Comparison of ENCODE assay signal across 8 cellular contexts in genomic region chr15:78750974-78751601, GRCh38.
DNase-seq lines count a peak whose midpoint lies in the region; ATAC-seq and TF ChIP-seq lines count a peak whose summit lies in the region.
"Not testable (repeated sequence)": the region's sequence is repeated elsewhere in the genome, so short reads cannot be mapped to it uniquely, and the experiment has no call there.

No MANE protein-coding gene starts in this region.

- H3K27me3 Mint-ChIP-seq in activated CD4-positive, alpha-beta T cell treated with anti-CD3 and anti-CD28 coated beads for 36 hours; central memory CD8-positive, alpha-beta T cell: not testable (repeated sequence)

- H3K4me3 ChIP-seq in BJ (ENCODE audit: low read depth, low read length), result not testable (repeated sequence)

- DNase-seq in BJ (ENCODE audit: low read depth) (peak; percentile 15), NCI-H460 (ENCODE audit: extremely low read depth, low read depth) (peak; percentile 84), kidney tubule cell (ENCODE audit: low spot score) (peak; percentile 89)
- DNase-seq in activated CD4-positive, alpha-beta T cell treated with anti-CD3 and anti-CD28 coated beads for 36 hours, result peak; percentile 97
- peak; percentile 87 to 89 for DNase-seq in central memory CD8-positive, alpha-beta T cell (ENCODE audit: low spot score in 2 of 2)
- peak; percentile 84 to 93 for DNase-seq in stimulated activated CD4-positive, alpha-beta T cell treated with anti-CD3 and anti-CD28 coated beads, Interleukin-1b, Interleukin-23, amount 100 ng/mL, for 4 hours (ENCODE audit: low read depth in 2 of 2)

- intact Hi-C loops in activated CD4-positive, alpha-beta T cell treated with anti-CD3 and anti-CD28 coated beads for 36 hours (cut with DNase I, micrococcal nuclease), result loop anchor here (1.0 to 5.0 kb wide), 5 partner anchors 36 to 211 kb away; partner anchors contain the start of gene PSMA4 (in 1 of the 2)

- CTCF ChIA-PET in BJ (lab: Yijun Ruan, JAX), result interaction anchor here (0.7 to 1.7 kb wide), 13 partner anchors 10 to 443 kb away, joined by 3 to 9 read pairs (median 4); partner anchors contain the start of gene CHRNA3
- CTCF ChIA-PET in activated CD4-positive, alpha-beta T cell treated with anti-CD3 and anti-CD28 coated beads for 36 hours (lab: Charles Lee), result interaction anchor here (0.6 to 1.6 kb wide), 10 partner anchors 11 to 453 kb away, joined by 3 to 6 read pairs (median 4); no protein-coding TSS in a partner anchor

- peak overlapping the region; percentile 33 for H3K4me3 Mint-ChIP-seq in activated CD4-positive, alpha-beta T cell treated with anti-CD3 and anti-CD28 coated beads for 36 hours
- peak overlapping the region; percentile 55 for H3K4me3 Mint-ChIP-seq in central memory CD8-positive, alpha-beta T cell

- H3K27me3 ChIP-seq in BJ (ENCODE audit: control insufficient read depth, insufficient read depth, low read length), result not testable (repeated sequence)

- ATAC-seq in GM19395 (IDR thresholded peaks at IDR 0.05; ENCODE audit: unreplicated experiment), result peak; percentile 78
- ATAC-seq in HG03442 (IDR thresholded peaks at IDR 0.05; ENCODE audit: unreplicated experiment), result peak; percentile 80
- ATAC-seq in activated CD4-positive, alpha-beta T cell treated with anti-CD3 and anti-CD28 coated beads for 36 hours, result peak; percentile 100
- peak; percentile 94 for ATAC-seq in central memory CD8-positive, alpha-beta T cell (replicated peaks; ENCODE audit: extremely low read depth, poor library complexity, severe bottlenecking)

- not testable (repeated sequence) for H3K4me1 Mint-ChIP-seq in activated CD4-positive, alpha-beta T cell treated with anti-CD3 and anti-CD28 coated beads for 36 hours; central memory CD8-positive, alpha-beta T cell

- H3K9me3 Mint-ChIP-seq in activated CD4-positive, alpha-beta T cell treated with anti-CD3 and anti-CD28 coated beads for 36 hours (ENCODE audit: low read depth); central memory CD8-positive, alpha-beta T cell: not testable (repeated sequence)

- TF ChIP-seq CTCF in BJ (IDR thresholded peaks at IDR 0.05; ENCODE audit: insufficient read depth, low read depth, low read length), result peak; percentile 82

- not testable (repeated sequence) for H3K27ac Mint-ChIP-seq in activated CD4-positive, alpha-beta T cell treated with anti-CD3 and anti-CD28 coated beads for 36 hours; central memory CD8-positive, alpha-beta T cell (ENCODE audit: low read depth)

- H3K36me3 ChIP-seq in BJ (ENCODE audit: control insufficient read depth, insufficient read depth, low read length), result not testable (repeated sequence)

- POLR2A ChIA-PET in BJ (lab: Charles Lee); activated CD4-positive, alpha-beta T cell treated with anti-CD3 and anti-CD28 coated beads for 36 hours (lab: Charles Lee): not testable (repeated sequence)

- not testable (repeated sequence) for H3K36me3 Mint-ChIP-seq in activated CD4-positive, alpha-beta T cell treated with anti-CD3 and anti-CD28 coated beads for 36 hours (ENCODE audit: low read depth); central memory CD8-positive, alpha-beta T cell (ENCODE audit: insufficient read depth)

Comparison
In these comparisons a context has a peak if more than half of its experiments do, and no peak if none do; other contexts are left out.
1. DNase-seq: peak in every context shown above with its lines; median percentile 97 in activated CD4-positive, alpha-beta T cell treated with anti-CD3 and anti-CD28 coated beads for 36 hours; 89 in kidney tubule cell; 88 in stimulated activated CD4-positive, alpha-beta T cell treated with anti-CD3 and anti-CD28 coated beads, Interleukin-1b, Interleukin-23, amount 100 ng/mL, for 4 hours; 88 in central memory CD8-positive, alpha-beta T cell; 84 in NCI-H460; 15 in BJ.